27 cellular contexts compared by ENCODE assay signal in genomic region chr6:45933855-45934254, GRCh38.
DNase-seq lines count a peak whose midpoint lies in the region; ATAC-seq, FAIRE-seq and TF ChIP-seq lines count a peak whose summit lies in the region.
"Had no signal": no experiment of that assay in that cellular context is flagged by ENCODE, and none has a peak within 500 bp of the region (broad histone marks: within the 10 kb centered on the region; RNA-seq: fewer than 3 reads in every experiment).

No MANE protein-coding gene starts in this region.

- H3K36me3 Mint-ChIP-seq in astrocyte (ENCODE audit: low read depth, unreplicated experiment) = no peaks in the 10 kb centered on the region
- H3K36me3 Mint-ChIP-seq: CD14-positive monocyte; naive thymus-derived CD8-positive, alpha-beta T cell had no signal

- no peak for TF ChIP-seq RAD21 in IMR-90 (IDR thresholded peaks at IDR 0.05; ENCODE audit: low read length)

- no peak overlapping the region for H2BK120ac ChIP-seq in IMR-90 (ENCODE audit: low read depth, low read length)

- no peaks in the 10 kb centered on the region for H3K9me3 Mint-ChIP-seq in astrocyte (ENCODE audit: unreplicated experiment)
- H3K9me3 Mint-ChIP-seq: activated T-cell treated with anti-CD3 and anti-CD28 coated beads, Interleukin-2, amount 50 U/mL, for 24 hours; naive thymus-derived CD8-positive, alpha-beta T cell; stimulated activated naive CD8-positive, alpha-beta T cell treated with anti-CD3 and anti-CD28 coated beads, Interleukin-15, amount 100 ng/mL, for 72 hours had no signal

- CTCF ChIA-PET in IMR-90 (lab: Yijun Ruan, JAX) = interaction anchor here (0.7 kb wide), 1 partner anchor 13 kb away, joined by 3 read pairs; no protein-coding TSS in a partner anchor

- no peak overlapping the region for H3K56ac ChIP-seq in IMR-90 (ENCODE audit: extremely low read depth, insufficient read depth, low read length)

- intact Hi-C loops in IMR-90 (cut with micrococcal nuclease) = no loop called here
- intact Hi-C loops in gastrocnemius medialis (cut with DNase I; ENCODE audit: low total_unique reads) = loop anchor here (5.0 kb wide), 2 partner anchors 118 to 1447 kb away; no protein-coding TSS in a partner anchor

- no peak overlapping the region for H2BK5ac ChIP-seq in IMR-90 (ENCODE audit: low read depth, low read length, poor library complexity, severe bottlenecking)

- no peak overlapping the region for H3K14ac ChIP-seq in IMR-90 (replicated peaks; ENCODE audit: low read depth, low read length)

- no peak for TF ChIP-seq POLR2A in IMR-90 (IDR thresholded peaks at IDR 0.05; ENCODE audit: low read depth, low read length)
- TF ChIP-seq POLR2A in gastrocnemius medialis (IDR thresholded peaks at IDR 0.05) = no peak

- H3K4me2 ChIP-seq in IMR-90 (ENCODE audit: low read depth, low read length) (no peak overlapping the region; the same call in 1 of the 2 replicates), astrocyte (ENCODE audit: low read length) (peak overlapping the region; percentile 49)
- H3K4me2 ChIP-seq: hepatocyte had no signal

- no peak overlapping the region for H3K18ac ChIP-seq in IMR-90 (ENCODE audit: low read depth, low read length)

- no peaks in the 10 kb centered on the region for H3K9me1 ChIP-seq in IMR-90 (ENCODE audit: insufficient read depth, low read length)

- no peak overlapping the region for H2BK15ac ChIP-seq in IMR-90 (ENCODE audit: low read depth, low read length)

- H3K79me2 ChIP-seq in astrocyte (ENCODE audit: insufficient read depth, low read length) = no peaks in the 10 kb centered on the region
- H3K79me2 ChIP-seq: hepatocyte had no signal

- H3K9me3 ChIP-seq in IMR-90 (ENCODE audit: control insufficient read depth, insufficient read depth, low read length) = no peaks in the 10 kb centered on the region
- H3K9me3 ChIP-seq in astrocyte (ENCODE audit: insufficient read depth, low read depth, low read length) = no peaks in the 10 kb centered on the region
- H3K9me3 ChIP-seq in gastrocnemius medialis = no peaks in the 10 kb centered on the region
- H3K9me3 ChIP-seq: left lung, Peyer's patch, tibial artery had no signal

- no peak overlapping the region for H3K4me3 Mint-ChIP-seq in astrocyte (ENCODE audit: unreplicated experiment)
- H3K4me3 Mint-ChIP-seq: activated CD4-positive, alpha-beta T cell treated with anti-CD3 and anti-CD28 coated beads for 36 hours; activated T-cell treated with anti-CD3 and anti-CD28 coated beads, Interleukin-2, amount 50 U/mL, for 24 hours; CD14-positive monocyte; naive thymus-derived CD8-positive, alpha-beta T cell; stimulated activated naive CD8-positive, alpha-beta T cell treated with anti-CD3 and anti-CD28 coated beads, Interleukin-15, amount 100 ng/mL, for 72 hours had no signal

- H4K20me1 ChIP-seq in IMR-90 (ENCODE audit: insufficient read depth, low read length) = no peaks in the 10 kb centered on the region
- no peaks in the 10 kb centered on the region for H4K20me1 ChIP-seq in astrocyte (ENCODE audit: insufficient read depth, low read length)

- H3K27ac ChIP-seq in IMR-90 (ENCODE audit: insufficient read depth, low read length) (no peak overlapping the region), astrocyte (ENCODE audit: low read depth, low read length) (no peak overlapping the region), gastrocnemius medialis (peak overlapping the region in 3 of 4 donors; percentile 6 to 49 (median 10))
- H3K27ac ChIP-seq: hepatocyte, left lung, Peyer's patch, tibial artery had no signal

- no peak for DNase-seq in IMR-90
- DNase-seq in astrocyte (ENCODE audit: low read depth) = peak; percentile 50
- DNase-seq in iPS-NIHi7 (ENCODE audit: extremely low spot score) = peak; percentile 32
- no peak for DNase-seq in gastrocnemius medialis
- no peak for DNase-seq in G401 (ENCODE audit: low spot score)
- DNase-seq: activated CD4-positive, alpha-beta T cell treated with anti-CD3 and anti-CD28 coated beads for 36 hours; activated naive CD4-positive, alpha-beta T cell treated with Interleukin-2 at 50 U/mL for 16 hours; activated T-cell treated with anti-CD3 and anti-CD28 coated beads, Interleukin-2, amount 50 U/mL, for 24 hours; amniotic stem cell; cerebellar nuclear complex; effector CD4-positive, alpha-beta T cell; foreskin fibroblast; Karpas-422; naive thymus-derived CD8-positive, alpha-beta T cell; NCI-H1694; NCI-H2171; NCI-H526; Peyer's patch; posterior cingulate gyrus; stimulated activated naive CD8-positive, alpha-beta T cell treated with anti-CD3 and anti-CD28 coated beads, Interleukin-15, amount 100 ng/mL, for 72 hours; T-helper 1 cell; tibial artery had no signal

- POLR2A ChIA-PET in IMR-90 (lab: Charles Lee; ENCODE audit: unreplicated experiment) = no interaction called here

- TF ChIP-seq CTCF in IMR-90 (conservative IDR thresholded peaks at IDR 0.05; ENCODE audit: low read depth, low read length) (no peak), astrocyte (IDR thresholded peaks at IDR 0.05; ENCODE audit: insufficient read depth, low read depth, low read length) (no peak), gastrocnemius medialis (IDR thresholded peaks at IDR 0.05 in 4 of 5, conservative IDR thresholded peaks at IDR 0.05 in 1 of 5) (no peak)

- H3K4me3 ChIP-seq in IMR-90 (ENCODE audit: insufficient read depth, low read depth, low read length) = no peak overlapping the region
- H3K4me3 ChIP-seq in astrocyte (ENCODE audit: insufficient read depth, low read depth, low read length) = no peak overlapping the region
- H3K4me3 ChIP-seq in gastrocnemius medialis = no peak overlapping the region
- H3K4me3 ChIP-seq: hepatocyte, left lung, Peyer's patch, tibial artery had no signal

- no peak for FAIRE-seq in astrocyte (lab: Jason Lieb, UNC)

- no peak overlapping the region for H2AK9ac ChIP-seq in IMR-90 (replicated peaks; ENCODE audit: low read depth, low read length, poor library complexity)

- H3K79me1 ChIP-seq in IMR-90 (ENCODE audit: low read depth in 1 of 2, low read length in 2 of 2) = no peaks in the 10 kb centered on the region

- peaks cover 12% of the 10 kb centered on the region for H3K27me3 ChIP-seq in IMR-90 (ENCODE audit: control insufficient read depth, insufficient read depth, low read length)
- H3K27me3 ChIP-seq in astrocyte (ENCODE audit: insufficient read depth, low read length) = peaks cover 21% of the 10 kb centered on the region
- no peaks in the 10 kb centered on the region for H3K27me3 ChIP-seq in gastrocnemius medialis
- H3K27me3 ChIP-seq: hepatocyte, left lung, Peyer's patch, tibial artery had no signal

- ATAC-seq in IMR-90 (ENCODE audit: low read depth) = peak; percentile 33; the same call in 1 of the 2 replicates
- ATAC-seq in gastrocnemius medialis = no peak
- ATAC-seq in GM18870 (IDR thresholded peaks at IDR 0.05; ENCODE audit: unreplicated experiment) = no peak
- no peak for ATAC-seq in HG02623 (IDR thresholded peaks at IDR 0.05; ENCODE audit: unreplicated experiment)
- ATAC-seq: activated CD4-positive, alpha-beta T cell treated with anti-CD3 and anti-CD28 coated beads for 36 hours; left lung; naive thymus-derived CD8-positive, alpha-beta T cell; stimulated activated naive CD8-positive, alpha-beta T cell treated with anti-CD3 and anti-CD28 coated beads, Interleukin-15, amount 100 ng/mL, for 72 hours had no signal

- H3K23ac ChIP-seq in IMR-90 (ENCODE audit: low read depth, low read length) = no peak overlapping the region

- WGBS in IMR-90 (ENCODE audit: extremely low coverage in 2 of 2, insufficient read length in 1 of 2), 2 experiments = no CpG with 5 or more reads among the region's 7 CpGs

- H4K5ac ChIP-seq in IMR-90 (ENCODE audit: low read depth, low read length) = no peak overlapping the region

- in situ Hi-C loops in IMR-90 (cut with MboI; ENCODE audit: low sequenced_read_pairs) (no loop called here), gastrocnemius medialis (cut with MboI; ENCODE audit: low sequenced_read_pairs in 4 of 4) (loop anchor here in 3 of 4 donors (25.0 kb wide), 2 partner anchors 128 to 478 kb away; no protein-coding TSS in a partner anchor), G401 (cut with HindIII; ENCODE audit: low sequenced_read_pairs) (no loop called here)

- H4K8ac ChIP-seq in IMR-90 (ENCODE audit: low read depth in 2 of 2, low read length in 2 of 2) = no peak overlapping the region

- no peak overlapping the region for H3K27ac Mint-ChIP-seq in astrocyte (ENCODE audit: unreplicated experiment)
- H3K27ac Mint-ChIP-seq: activated CD4-positive, alpha-beta T cell treated with anti-CD3 and anti-CD28 coated beads for 36 hours; CD14-positive monocyte; stimulated activated naive CD8-positive, alpha-beta T cell treated with anti-CD3 and anti-CD28 coated beads, Interleukin-15, amount 100 ng/mL, for 72 hours had no signal

- H3K9ac ChIP-seq in IMR-90 (ENCODE audit: low read depth, low read length) = no peak overlapping the region
- no peak overlapping the region for H3K9ac ChIP-seq in astrocyte (ENCODE audit: low read length)

- no peak overlapping the region for H3K4ac ChIP-seq in IMR-90 (ENCODE audit: low read depth, low read length)

- no peak overlapping the region for H2AK5ac ChIP-seq in IMR-90 (ENCODE audit: low read depth, low read length)

- H2BK20ac ChIP-seq in IMR-90 (ENCODE audit: low read depth, low read length) = no peak overlapping the region

- H3K36me3 ChIP-seq in IMR-90 (ENCODE audit: control insufficient read depth, insufficient read depth, low read length) (no peaks in the 10 kb centered on the region), astrocyte (ENCODE audit: insufficient read depth, low read length) (no peaks in the 10 kb centered on the region), gastrocnemius medialis (peaks cover 0 to 7% of the 10 kb centered on the region in 2 donors)
- H3K36me3 ChIP-seq: left lung, tibial artery had no signal

- H3K27me3 Mint-ChIP-seq in astrocyte (ENCODE audit: low read depth, unreplicated experiment) = peaks cover 22% of the 10 kb centered on the region
- H3K27me3 Mint-ChIP-seq: activated CD4-positive, alpha-beta T cell treated with anti-CD3 and anti-CD28 coated beads for 36 hours; activated T-cell treated with anti-CD3 and anti-CD28 coated beads, Interleukin-2, amount 50 U/mL, for 24 hours; naive thymus-derived CD8-positive, alpha-beta T cell; stimulated activated naive CD8-positive, alpha-beta T cell treated with anti-CD3 and anti-CD28 coated beads, Interleukin-15, amount 100 ng/mL, for 72 hours had no signal

- H2AFZ ChIP-seq in IMR-90 (replicated peaks; ENCODE audit: low read length, poor library complexity) = no peak overlapping the region
- H2AFZ ChIP-seq in astrocyte (ENCODE audit: low read depth, low read length) = no peak overlapping the region
- H2AFZ ChIP-seq: hepatocyte had no signal

- H3K4me1 ChIP-seq in IMR-90 (ENCODE audit: control insufficient read depth, insufficient read depth, low read length) (no peaks in the 10 kb centered on the region), astrocyte (ENCODE audit: insufficient read depth, low read length) (peaks cover 7% of the 10 kb centered on the region), gastrocnemius medialis (peaks cover 13% of the 10 kb centered on the region in 2 donors)
- H3K4me1 ChIP-seq: Peyer's patch had no signal

- H4K91ac ChIP-seq in IMR-90 (ENCODE audit: insufficient read depth, low read depth, low read length) = no peak overlapping the region

- peaks cover 5% of the 10 kb centered on the region for H3K4me1 Mint-ChIP-seq in astrocyte (ENCODE audit: low read depth, unreplicated experiment)
- H3K4me1 Mint-ChIP-seq: activated CD4-positive, alpha-beta T cell treated with anti-CD3 and anti-CD28 coated beads for 36 hours; naive thymus-derived CD8-positive, alpha-beta T cell; stimulated activated naive CD8-positive, alpha-beta T cell treated with anti-CD3 and anti-CD28 coated beads, Interleukin-15, amount 100 ng/mL, for 72 hours had no signal

- dilution Hi-C loops in IMR-90 (cut with HindIII; ENCODE audit: low sequenced_read_pairs, unreplicated experiment) = no loop called here

- no TSS peak for BruUV-seq in IMR-90 (replicated peaks; lab: Mats Ljungman, UMichigan)

Comparison
In these comparisons a context has a peak if more than half of its experiments do, and no peak if none do; other contexts are left out.
1. DNase-seq: peak in astrocyte (single experiment) and iPS-NIHi7 (single experiment); none in IMR-90 (single experiment), gastrocnemius medialis (0 of 2) and G401 (single experiment).
2. H3K27ac ChIP-seq: peak in gastrocnemius medialis (3 of 4); none in IMR-90 (single experiment) and astrocyte (single experiment).
3. in situ Hi-C loops: an anchor here in gastrocnemius medialis (25.0 kb wide); none called in IMR-90 and G401.